ENCODE assay signal across 27 cellular contexts in the genomic region with DNA sequence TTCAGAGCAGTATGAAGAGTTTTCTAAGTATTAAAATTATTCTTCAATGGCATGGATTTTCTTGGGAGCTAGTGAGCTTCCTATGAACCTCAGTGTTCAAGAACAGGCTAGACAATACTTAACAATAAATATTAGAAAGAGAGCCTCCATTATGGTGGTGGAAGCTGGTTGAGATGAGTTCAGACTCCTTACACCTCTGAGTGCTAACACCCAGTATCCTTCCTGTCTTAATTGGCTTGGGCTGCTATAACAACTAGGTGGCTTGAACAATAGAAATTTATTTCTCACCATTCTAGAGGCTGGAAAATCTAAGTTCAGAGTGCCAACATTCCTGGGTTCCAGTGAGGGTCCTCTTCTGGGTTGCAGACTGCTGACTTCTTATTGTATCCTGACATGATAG.
"Had no signal": no experiment of that assay in that cellular context is flagged by ENCODE, and none has a peak within 500 bp of the region (broad histone marks: within the 10 kb centered on the region; RNA-seq: fewer than 3 reads in every experiment).

No MANE protein-coding gene starts in this region.

- H3K9me3 Mint-ChIP-seq: neural progenitor cell; stimulated activated naive B cell treated with anti-CD40 and anti-IgM and Interleukin-4, amounts not matched to agents 10 μg/mL and 1 μg/mL and 100 μg/mL, for 72 hours had no signal

- H3K27me3 ChIP-seq: neural progenitor cell, ovary, right lobe of liver, sigmoid colon, stomach, thyroid gland, tibial nerve, upper lobe of left lung had no signal

- H3K27me3 Mint-ChIP-seq: stimulated activated naive CD8-positive, alpha-beta T cell treated with anti-CD3 and anti-CD28 coated beads, Interleukin-15, Interleukin-2, amounts not matched to agents 100 ng/mL and 50 ng/mL, for 24 hours had no signal

- DNase-seq: naive B cell; occipital lobe; ovary; posterior cingulate gyrus; psoas muscle; right cardiac atrium; right lobe of liver; sigmoid colon; small intestine; stimulated activated CD4-positive, alpha-beta T cell treated with anti-CD3 and anti-CD28 coated beads, Interleukin-15, amount 100 ng/mL, for 24 hours; stimulated activated CD4-positive, alpha-beta T cell treated with anti-CD3 and anti-CD28 coated beads, Interleukin-2, amount 100 ng/mL, for 24 hours; stimulated activated CD4-positive, alpha-beta T cell treated with anti-CD3 and anti-CD28 coated beads, Interleukin-2, amount 100 ng/mL, for 48 hours; stimulated activated CD4-positive, alpha-beta T cell treated with anti-CD3 and anti-CD28 coated beads, Interleukin-4, amount 100 ng/mL, for 24 hours; stimulated activated naive B cell treated with anti-CD40 and anti-IgM and Interleukin-4, amounts not matched to agents 10 μg/mL and 1 μg/mL and 100 μg/mL, for 72 hours; stimulated activated naive CD4-positive, alpha-beta T cell treated with Interleukin-2 at 50 U/mL for 16 hours; stomach; thyroid gland; trophoblast cell; upper lobe of left lung had no signal

- H3K4me3 ChIP-seq: neural progenitor cell, ovary, psoas muscle, right lobe of liver, sigmoid colon, stomach, thoracic aorta, thyroid gland, tibial nerve, upper lobe of left lung had no signal

- H3K4me1 ChIP-seq: neural progenitor cell, parathyroid adenoma, psoas muscle, right lobe of liver, sigmoid colon, stomach, thyroid gland, tibial nerve, upper lobe of left lung had no signal

- H3K4me1 Mint-ChIP-seq: naive B cell; neural progenitor cell; stimulated activated naive B cell treated with anti-CD40 and anti-IgM and Interleukin-4, amounts not matched to agents 10 μg/mL and 1 μg/mL and 100 μg/mL, for 72 hours had no signal

- H3K9me3 ChIP-seq: ovary, psoas muscle, right lobe of liver, sigmoid colon, stomach, thoracic aorta, thyroid gland, tibial nerve, upper lobe of left lung had no signal

- H3K4me3 Mint-ChIP-seq: naive B cell; nephron; neural progenitor cell; stimulated activated effector memory CD8-positive, alpha-beta T cell treated with anti-CD3 and anti-CD28 coated beads, Interleukin-12 subunit alpha, Interleukin-12 subunit beta, amount 100 ng/mL, for 72 hours; stimulated activated naive B cell treated with anti-CD40 and anti-IgM and Interleukin-4, amounts not matched to agents 10 μg/mL and 1 μg/mL and 100 μg/mL, for 72 hours; stimulated activated naive CD8-positive, alpha-beta T cell treated with anti-CD3 and anti-CD28 coated beads, Interleukin-15, Interleukin-2, amounts not matched to agents 100 ng/mL and 50 ng/mL, for 24 hours had no signal

- H3K36me3 ChIP-seq: neural progenitor cell, ovary, right lobe of liver, sigmoid colon, stomach, thoracic aorta, thyroid gland, tibial nerve, upper lobe of left lung had no signal

- ATAC-seq: psoas muscle; right cardiac atrium; right lobe of liver; stimulated activated effector memory CD8-positive, alpha-beta T cell treated with anti-CD3 and anti-CD28 coated beads, Interleukin-12 subunit alpha, Interleukin-12 subunit beta, amount 100 ng/mL, for 72 hours; stimulated activated naive B cell treated with anti-CD40 and anti-IgM and Interleukin-4, amounts not matched to agents 10 μg/mL and 1 μg/mL and 100 μg/mL, for 72 hours had no signal

- H3K27ac Mint-ChIP-seq: naive B cell; nephron; neural progenitor cell; progenitor cell of endocrine pancreas; stimulated activated effector memory CD8-positive, alpha-beta T cell treated with anti-CD3 and anti-CD28 coated beads, Interleukin-12 subunit alpha, Interleukin-12 subunit beta, amount 100 ng/mL, for 72 hours; stimulated activated naive B cell treated with anti-CD40 and anti-IgM and Interleukin-4, amounts not matched to agents 10 μg/mL and 1 μg/mL and 100 μg/mL, for 72 hours; stimulated activated naive CD8-positive, alpha-beta T cell treated with anti-CD3 and anti-CD28 coated beads, Interleukin-15, Interleukin-2, amounts not matched to agents 100 ng/mL and 50 ng/mL, for 24 hours had no signal

- H3K36me3 Mint-ChIP-seq: naive B cell; neural progenitor cell; stimulated activated effector memory CD8-positive, alpha-beta T cell treated with anti-CD3 and anti-CD28 coated beads, Interleukin-12 subunit alpha, Interleukin-12 subunit beta, amount 100 ng/mL, for 72 hours; stimulated activated naive B cell treated with anti-CD40 and anti-IgM and Interleukin-4, amounts not matched to agents 10 μg/mL and 1 μg/mL and 100 μg/mL, for 72 hours had no signal

- H3K27ac ChIP-seq: neural progenitor cell, ovary, parathyroid adenoma, psoas muscle, right lobe of liver, sigmoid colon, stomach, thoracic aorta, thyroid gland, tibial nerve, upper lobe of left lung had no signal
